Comparison of ENCODE assay signal across 8 cellular contexts in the genomic region with DNA sequence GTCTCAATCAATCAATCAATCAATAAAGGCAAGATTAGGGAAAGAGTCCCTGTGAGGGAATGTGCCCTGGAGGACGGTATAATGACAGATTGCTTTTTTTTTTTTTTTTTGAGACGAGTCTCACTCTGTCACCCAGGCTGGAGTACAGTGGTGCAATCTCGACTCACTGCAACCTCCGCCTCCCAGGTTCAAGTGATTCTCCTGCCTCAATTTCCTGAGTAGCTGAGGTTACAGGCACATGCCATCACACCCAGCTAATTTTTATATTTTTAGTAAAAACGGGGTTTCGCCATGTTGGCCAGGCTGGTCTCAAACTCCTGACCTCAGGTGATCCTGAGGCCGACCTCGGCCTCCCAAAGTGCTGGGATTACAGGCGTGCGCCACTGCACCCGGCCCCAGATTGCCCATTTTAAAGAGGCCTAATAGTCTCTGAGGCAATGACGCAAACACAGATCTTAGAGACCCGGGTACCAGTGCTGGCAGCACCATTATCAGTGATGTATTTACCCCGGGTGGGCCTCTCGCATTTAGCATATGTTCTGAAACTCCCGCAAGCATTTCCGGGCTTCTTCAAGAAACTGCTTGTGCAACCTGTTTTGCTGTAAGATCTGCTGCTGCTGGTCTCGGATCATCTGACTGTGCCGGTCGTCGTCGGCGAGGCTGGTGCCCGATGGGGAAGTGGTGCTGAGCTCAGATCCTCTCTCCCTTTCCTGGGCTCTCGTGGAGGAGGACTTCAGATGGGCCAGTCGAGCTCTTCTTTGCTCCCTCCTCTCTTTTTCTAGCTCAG. TPM values are rescaled to one million over a fixed set of nuclear protein-coding genes. Genes with fewer than 3 reads are reported as not detected.
DNase-seq lines count a peak whose midpoint lies in the region; ATAC-seq and TF ChIP-seq lines count a peak whose summit lies in the region.

No MANE protein-coding gene starts in this region.

- peaks cover 33% of the 10 kb centered on the region for H3K4me1 Mint-ChIP-seq in activated naive CD8-positive, alpha-beta T cell (ENCODE audit: low read depth)
- H3K4me1 Mint-ChIP-seq in Calu3 (ENCODE audit: low read depth, unreplicated experiment), result peaks cover 28% of the 10 kb centered on the region

- 0 out of 2 replicates have a peak, but pooled peaks cover under 1% of the 10 kb centered on the region for H3K79me2 ChIP-seq in PC-9 (ENCODE audit: low read depth)

- H3K9me3 ChIP-seq in A673 (ENCODE audit: low read depth, low read length, poor library complexity, severe bottlenecking), result no peaks in the 10 kb centered on the region
- no peaks in the 10 kb centered on the region for H3K9me3 ChIP-seq in PC-9 (ENCODE audit: insufficient read depth, low read depth)

- H3K36me3 Mint-ChIP-seq in activated naive CD8-positive, alpha-beta T cell, result no peaks in the 10 kb centered on the region
- peaks cover 32% of the 10 kb centered on the region for H3K36me3 Mint-ChIP-seq in Calu3 (ENCODE audit: insufficient read depth, unreplicated experiment)

- peak overlapping the region; percentile 38 for H3K4me3 Mint-ChIP-seq in activated naive CD8-positive, alpha-beta T cell
- no peak overlapping the region for H3K4me3 Mint-ChIP-seq in Calu3 (ENCODE audit: low read depth, unreplicated experiment)

- peak; percentile 37 for DNase-seq in A673 (ENCODE audit: low spot score)
- DNase-seq in RWPE1 (ENCODE audit: low spot score), result no peak
- peak; percentile 58 for DNase-seq in mucosa of gallbladder (ENCODE audit: low spot score)
- no peak for DNase-seq in PC-9
- DNase-seq in NCI-H82 (lab: John Stamatoyannopoulos, UW), result no peak
- DNase-seq in Calu3, result no peak

- no peaks in the 10 kb centered on the region for H3K27me3 ChIP-seq in A673 (replicated peaks; ENCODE audit: insufficient read depth, low read depth, low read length, poor library complexity)
- no peaks in the 10 kb centered on the region for H3K27me3 ChIP-seq in PC-9 (ENCODE audit: insufficient read depth, low read depth)

- POLR2A ChIA-PET in A673 (lab: Charles Lee; ENCODE audit: low non-redundant PET), result no interaction called here
- POLR2A ChIA-PET in RWPE1 (lab: Yijun Ruan, JAX; ENCODE audit: low non-redundant PET), result no interaction called here
- POLR2A ChIA-PET in PC-9 (lab: Charles Lee; ENCODE audit: unreplicated experiment), result no interaction called here

- TF ChIP-seq CTCF in A673 (conservative IDR thresholded peaks at IDR 0.05; ENCODE audit: low read depth, low read length) (no peak), RWPE1 (conservative IDR thresholded peaks at IDR 0.05; ENCODE audit: low read depth) (no peak), PC-9 (conservative IDR thresholded peaks at IDR 0.05) (no peak), Calu3 (IDR thresholded peaks at IDR 0.05; ENCODE audit: unreplicated experiment) (no peak)

- no peak overlapping the region for H3K4me2 ChIP-seq in PC-9

- CTCF ChIA-PET in A673 (lab: Charles Lee) (no interaction called here), RWPE1 (lab: Yijun Ruan, JAX) (no interaction called here), PC-9 (lab: Charles Lee) (no interaction called here), Calu3 (lab: Charles Lee) (no interaction called here)

- H2AFZ ChIP-seq in PC-9, result no peak overlapping the region

- H3K36me3 ChIP-seq in A673 (ENCODE audit: insufficient read depth, low read length, poor library complexity, severe bottlenecking) (no peaks in the 10 kb centered on the region), PC-9 (ENCODE audit: low read depth) (no peaks in the 10 kb centered on the region)

- H3K27me3 Mint-ChIP-seq in activated naive CD8-positive, alpha-beta T cell, result no peaks in the 10 kb centered on the region
- no peaks in the 10 kb centered on the region for H3K27me3 Mint-ChIP-seq in Calu3 (ENCODE audit: unreplicated experiment)

- H3K9me2 ChIP-seq in PC-9 (ENCODE audit: insufficient read depth), result no peaks in the 10 kb centered on the region

- no TSS peak for BruUV-seq in A673 (replicated peaks; lab: Mats Ljungman, UMichigan)
- BruUV-seq in PC-9 (replicated peaks; lab: Mats Ljungman, UMichigan), result no TSS peak
- BruUV-seq in Calu3 (replicated peaks; lab: Mats Ljungman, UMichigan), result no TSS peak

- peak overlapping the region; percentile 76 for H3K27ac Mint-ChIP-seq in activated naive CD8-positive, alpha-beta T cell
- H3K27ac Mint-ChIP-seq in Calu3 (ENCODE audit: unreplicated experiment), result no peak overlapping the region

- H4K20me1 ChIP-seq in PC-9 (ENCODE audit: insufficient read depth), result no peaks in the 10 kb centered on the region

- H3F3A ChIP-seq in PC-9 (ENCODE audit: insufficient read depth, low read depth), result no peaks in the 10 kb centered on the region

- H3K4me1 ChIP-seq in A673 (ENCODE audit: insufficient read depth, low read length, poor library complexity, severe bottlenecking) (no peaks in the 10 kb centered on the region), PC-9 (replicated peaks; ENCODE audit: insufficient read depth) (peaks cover 15% of the 10 kb centered on the region)

- H3K4me3 ChIP-seq in A673 (ENCODE audit: low read depth, low read length, poor library complexity, severe bottlenecking) (no peak overlapping the region), PC-9 (no peak overlapping the region)

- no peak overlapping the region for H3K27ac ChIP-seq in A673 (ENCODE audit: low read depth, low read length, poor library complexity, severe bottlenecking)
- peak overlapping the region; percentile 45 for H3K27ac ChIP-seq in RWPE1
- H3K27ac ChIP-seq in PC-9, result no peak overlapping the region

- intact Hi-C loops in A673 (cut with micrococcal nuclease; ENCODE audit: unreplicated experiment) (no loop called here), PC-9 (cut with micrococcal nuclease; ENCODE audit: unreplicated experiment) (no loop called here), Calu3 (cut with micrococcal nuclease; ENCODE audit: unreplicated experiment) (no loop called here)

- H3K9me3 Mint-ChIP-seq in activated naive CD8-positive, alpha-beta T cell (ENCODE audit: low read depth), result no peaks in the 10 kb centered on the region
- no peaks in the 10 kb centered on the region for H3K9me3 Mint-ChIP-seq in Calu3 (ENCODE audit: low read depth, unreplicated experiment)

- no peak for ATAC-seq in GM18873 (IDR thresholded peaks at IDR 0.05; ENCODE audit: low FRiP score, unreplicated experiment)

RNA-seq across cellular contexts. Expression of gene CEP295NL, which starts 12.7 kb away (rescaled TPM):
- total RNA-seq in A673 (2021) (1.5 TPM in 2 replicates), mucosa of gallbladder (5.2 TPM), PC-9 (2021) (3.5 and 3.6 TPM in 2 replicates), Calu3 (2022) (4.6 and 6.0 TPM in 2 replicates)

RNA-seq across cellular contexts. Expression of gene TIMP2, which starts 34.9 kb away (rescaled TPM):
- total RNA-seq in A673 (2021), result 60.5 and 75.3 TPM in 2 replicates
- total RNA-seq in mucosa of gallbladder, result 377 TPM
- 90.5 and 114 TPM in 2 replicates for total RNA-seq in PC-9 (2021)
- 246 and 262 TPM in 2 replicates for total RNA-seq in Calu3 (2022)

RNA-seq across cellular contexts. Expression of gene USP36, which starts 49.7 kb away (rescaled TPM):
- total RNA-seq in A673 (2021) (58.4 and 74.9 TPM in 2 replicates), mucosa of gallbladder (41.8 TPM), PC-9 (2021) (41.4 and 46.2 TPM in 2 replicates), Calu3 (2022) (79.5 and 84.3 TPM in 2 replicates)

Comparison
In these comparisons a context has a peak if more than half of its experiments do, and no peak if none do; other contexts are left out.
1. DNase-seq: peak in A673 (single experiment) and mucosa of gallbladder (single experiment); none in RWPE1 (single experiment), PC-9 (0 of 2), NCI-H82 (single experiment) and Calu3 (single experiment).